Comparison of ENCODE assay signal across 1 cellular context in the genomic region with DNA sequence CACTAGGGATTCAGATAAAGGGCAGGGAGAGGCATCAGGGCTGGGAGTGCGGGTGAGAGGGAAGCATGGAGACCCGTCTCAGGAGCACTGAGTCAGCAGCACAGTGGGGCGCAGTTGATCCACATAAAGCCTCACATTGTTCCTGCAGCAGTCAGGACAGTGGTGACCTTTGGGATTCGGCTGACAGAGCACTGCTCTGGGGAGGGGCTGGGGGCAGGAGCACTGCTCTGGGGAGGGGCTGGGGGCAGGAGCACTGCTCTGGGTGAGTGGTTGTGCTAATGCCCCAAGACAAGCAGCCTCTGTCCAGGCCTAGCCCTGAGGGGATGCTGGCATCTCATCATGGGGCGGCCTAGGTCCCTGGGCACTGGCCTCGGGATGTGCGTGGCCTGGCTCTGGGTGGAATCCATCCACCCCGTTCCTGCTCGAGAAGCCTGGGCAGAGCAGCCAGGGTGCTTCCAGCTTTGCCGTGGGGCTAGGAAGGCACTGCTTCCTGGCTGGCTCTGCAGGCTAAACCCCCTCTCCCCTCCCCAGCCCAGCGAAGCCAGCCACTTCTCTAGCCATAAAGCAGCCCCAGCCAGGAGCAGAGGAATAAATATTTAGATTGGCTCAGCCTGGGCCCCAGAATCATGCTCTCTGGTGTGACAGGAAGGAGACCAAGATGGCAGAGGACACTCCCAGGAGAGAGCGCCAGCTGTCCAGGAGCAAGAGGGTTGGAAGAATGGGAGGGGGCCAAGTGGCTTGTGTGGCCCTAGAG.
A peak's percentile ranks its signal among the peaks of the same experiment; 100 is the strongest.
TF ChIP-seq lines count a peak whose summit lies in the region.

No MANE protein-coding gene starts in this region.

TF ChIP-seq in liver, 16 proteins besides CTCF, POLR2A, EP300 and RAD21:
- TF ChIP-seq YY1 (IDR thresholded peaks at IDR 0.05) (peak; percentile 78), HNF4G (IDR thresholded peaks at IDR 0.05) (no peak), HNF4A (conservative IDR thresholded peaks at IDR 0.05) (peak in 1 of 2 donors; percentile 11), SP1 (IDR thresholded peaks at IDR 0.05) (no peak), RXRA (IDR thresholded peaks at IDR 0.05) (peak; percentile 15 to 19), MAX (IDR thresholded peaks at IDR 0.05) (no peak), TAF1 (conservative IDR thresholded peaks at IDR 0.05) (no peak)
